ENCODE assay signal across 1 cellular context in genomic region chr1:91556556-91556955, GRCh38.
TF ChIP-seq lines count a peak whose summit lies in the region.

No MANE protein-coding gene starts in this region.

TF ChIP-seq in K562, 482 proteins besides CTCF, POLR2A, EP300 and RAD21 (continued from another document):
- TF ChIP-seq AFF1 (IDR thresholded peaks at IDR 0.05; ENCODE audit: low read depth in 1 of 2, partially characterized antibody in 2 of 2) (no peak), ZNF318 (IDR thresholded peaks at IDR 0.05; ENCODE audit: borderline replicate concordance in 1 of 2, low read depth in 1 of 2) (0 out of 4 replicates have a peak, but pooled peaks of 1 of the 2 experiments have one; percentile 9), ASH1L (IDR thresholded peaks at IDR 0.05; ENCODE audit: borderline replicate concordance, low read depth, partially characterized antibody) (no peak), ESRRB (CRISPR knock-in tag; IDR thresholded peaks at IDR 0.05; ENCODE audit: borderline replicate concordance) (no peak), MTF1 (CRISPR knock-in tag; IDR thresholded peaks at IDR 0.05; ENCODE audit: borderline replicate concordance) (no peak), ARID4B (CRISPR knock-in tag; IDR thresholded peaks at IDR 0.05) (no peak), MBD2 (IDR thresholded peaks at IDR 0.05; ENCODE audit: borderline replicate concordance, low read depth) (no peak)
